In the genomic region with DNA sequence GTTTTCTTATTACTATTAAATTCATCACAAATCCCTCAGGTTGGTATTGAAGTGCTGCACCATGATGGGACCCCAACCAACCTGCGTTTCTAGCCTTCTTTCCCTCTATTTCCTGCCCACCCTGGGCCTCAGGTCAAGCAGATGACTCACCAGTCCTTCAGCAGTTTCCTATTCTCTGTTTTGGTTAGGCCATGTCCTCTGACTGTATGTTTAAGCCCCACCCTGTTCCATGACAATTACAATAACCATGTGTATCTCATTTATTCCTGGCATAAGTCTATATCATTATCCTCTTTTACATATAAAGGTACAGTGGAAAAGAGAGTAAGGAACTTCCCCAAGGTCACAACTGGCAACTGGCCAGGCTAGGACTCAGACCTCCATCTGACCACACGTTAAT, we compare ENCODE assay signal across 20 cellular contexts. TPM values are rescaled to one million over a fixed set of nuclear protein-coding genes. Genes with fewer than 3 reads are reported as not detected.
"Had no signal": no experiment of that assay in that cellular context is flagged by ENCODE, and none has a peak within 500 bp of the region (broad histone marks: within the 10 kb centered on the region; RNA-seq: fewer than 3 reads in every experiment).

No MANE protein-coding gene starts in this region.

- H3K27ac Mint-ChIP-seq: activated B cell treated with CpG ODN at 0.5 μM for 24 hours; activated CD4-positive, alpha-beta memory T cell treated with anti-CD3 and anti-CD28 coated beads, Interleukin-2, amount 10 ng/mL, durations not matched to agents 7 days and 5 days; activated CD8-positive, alpha-beta memory T cell treated with anti-CD3 and anti-CD28 coated beads, Interleukin-2, amount 10 ng/mL, durations not matched to agents 7 days and 5 days; activated T-helper 2 cell treated with anti-CD3 and anti-CD28 coated beads, Interferon-gamma antibody, Interleukin-2, Interleukin-4, amounts not matched to agents 10 μg/mL and 5 μg/mL and 100 μg/mL, durations not matched to agents 14 hours and 24 hours and 36 hours; brain; mesothelial cell of epicardium; nephron progenitor cell; stimulated activated effector memory CD8-positive, alpha-beta T cell treated with anti-CD3 and anti-CD28 coated beads, Interleukin-12 subunit alpha, Interleukin-12 subunit beta, amount 100 ng/mL, for 72 hours had no signal

- ATAC-seq: activated CD8-positive, alpha-beta memory T cell treated with anti-CD3 and anti-CD28 coated beads, Interleukin-2, amount 10 ng/mL, durations not matched to agents 7 days and 5 days; sciatic nerve; stimulated activated effector memory CD8-positive, alpha-beta T cell treated with anti-CD3 and anti-CD28 coated beads, Interleukin-12 subunit alpha, Interleukin-12 subunit beta, amount 100 ng/mL, for 72 hours had no signal

- H3K27ac ChIP-seq: coronary artery, thoracic aorta had no signal

- H3K36me3 ChIP-seq: thoracic aorta had no signal

- H3K4me3 ChIP-seq: coronary artery, lung, thoracic aorta had no signal

- DNase-seq: activated B cell treated with CpG ODN at 0.5 μM for 24 hours; activated CD4-positive, alpha-beta memory T cell treated with anti-CD3 and anti-CD28 coated beads, Interleukin-2, amount 10 ng/mL, durations not matched to agents 7 days and 5 days; activated CD4-positive, alpha-beta T cell treated with anti-CD3 and anti-CD28 coated beads for 4 hours; activated CD8-positive, alpha-beta memory T cell treated with anti-CD3 and anti-CD28 coated beads, Interleukin-2, amount 10 ng/mL, durations not matched to agents 7 days and 5 days; activated naive CD4-positive, alpha-beta T cell treated with Interleukin-2 at 50 U/mL for 16 hours; anterior cingulate cortex; nephron progenitor cell; nucleus accumbens; stimulated activated CD4-positive, alpha-beta T cell treated with anti-CD3 and anti-CD28 coated beads, Interleukin-4, amount 100 ng/mL, for 24 hours had no signal

- H3K9me3 ChIP-seq: thoracic aorta had no signal

- H3K4me1 Mint-ChIP-seq: central memory CD8-positive, alpha-beta T cell; mesothelial cell of epicardium; stimulated activated effector memory CD8-positive, alpha-beta T cell treated with anti-CD3 and anti-CD28 coated beads, Interleukin-12 subunit alpha, Interleukin-12 subunit beta, amount 100 ng/mL, for 72 hours had no signal

- H3K4me3 Mint-ChIP-seq: activated B cell treated with CpG ODN at 0.5 μM for 24 hours; activated CD4-positive, alpha-beta memory T cell treated with anti-CD3 and anti-CD28 coated beads, Interleukin-2, amount 10 ng/mL, durations not matched to agents 7 days and 5 days; activated CD8-positive, alpha-beta memory T cell treated with anti-CD3 and anti-CD28 coated beads, Interleukin-2, amount 10 ng/mL, durations not matched to agents 7 days and 5 days; brain; central memory CD8-positive, alpha-beta T cell; mesothelial cell of epicardium; nephron progenitor cell; stimulated activated effector memory CD8-positive, alpha-beta T cell treated with anti-CD3 and anti-CD28 coated beads, Interleukin-12 subunit alpha, Interleukin-12 subunit beta, amount 100 ng/mL, for 72 hours had no signal

- H3K36me3 Mint-ChIP-seq: activated CD8-positive, alpha-beta memory T cell treated with anti-CD3 and anti-CD28 coated beads, Interleukin-2, amount 10 ng/mL, durations not matched to agents 7 days and 5 days; brain; mesothelial cell of epicardium; stimulated activated effector memory CD8-positive, alpha-beta T cell treated with anti-CD3 and anti-CD28 coated beads, Interleukin-12 subunit alpha, Interleukin-12 subunit beta, amount 100 ng/mL, for 72 hours had no signal

- H3K9me3 Mint-ChIP-seq: activated B cell treated with CpG ODN at 0.5 μM for 24 hours; activated CD4-positive, alpha-beta memory T cell treated with anti-CD3 and anti-CD28 coated beads, Interleukin-2, amount 10 ng/mL, durations not matched to agents 7 days and 5 days; activated T-helper 2 cell treated with anti-CD3 and anti-CD28 coated beads, Interferon-gamma antibody, Interleukin-2, Interleukin-4, amounts not matched to agents 10 μg/mL and 5 μg/mL and 100 μg/mL, durations not matched to agents 14 hours and 24 hours and 36 hours; brain; central memory CD8-positive, alpha-beta T cell; mesothelial cell of epicardium; nephron progenitor cell; stimulated activated effector memory CD8-positive, alpha-beta T cell treated with anti-CD3 and anti-CD28 coated beads, Interleukin-12 subunit alpha, Interleukin-12 subunit beta, amount 100 ng/mL, for 72 hours had no signal

RNA-seq across cellular contexts. Expression of a gene that starts 5.3 kb away (rescaled TPM):
- total RNA-seq: fibroblast of villous mesenchyme, glomerular endothelial cell had no signal
